In genomic region chr10:107686095-107686494, GRCh38 we compare ENCODE assay signal across 15 cellular contexts.
A peak's percentile ranks its signal among the peaks of the same experiment; 100 is the strongest.
DNase-seq lines count a peak whose midpoint lies in the region; ATAC-seq, FAIRE-seq and TF ChIP-seq lines count a peak whose summit lies in the region.
"Had no signal": no experiment of that assay in that cellular context is flagged by ENCODE, and none has a peak within 500 bp of the region (broad histone marks: within the 10 kb centered on the region; RNA-seq: fewer than 3 reads in every experiment).

No MANE protein-coding gene starts in this region.

- no peaks in the 10 kb centered on the region for H3K36me3 Mint-ChIP-seq in activated naive CD4-positive, alpha-beta T cell treated with anti-CD3 and anti-CD28 coated beads, Interleukin-2, amount 50 U/mL, for 72 hours
- H3K36me3 Mint-ChIP-seq: activated naive CD8-positive, alpha-beta T cell treated with anti-CD3 and anti-CD28 coated beads, Interleukin-2, amount 10 ng/mL, durations not matched to agents 7 days and 5 days had no signal

- in situ Hi-C loops in HepG2 (cut with HindIII; ENCODE audit: extremely low pct_ligation_motif_present, low pct_unique_long_range_greater_than_20kb): no loop called here

- H3K9me3 Mint-ChIP-seq in activated naive CD4-positive, alpha-beta T cell treated with anti-CD3 and anti-CD28 coated beads, Interleukin-2, amount 50 U/mL, for 72 hours: peaks cover 11 to 30% of the 10 kb centered on the region in 2 donors
- H3K9me3 Mint-ChIP-seq: nephron had no signal

- CTCF ChIA-PET in HepG2 (lab: Yijun Ruan, JAX; ENCODE audit: low intra/inter-chr PET ratio, low total read pairs): no interaction called here

- no peak overlapping the region for H3K27ac ChIP-seq in right lobe of liver
- H3K27ac ChIP-seq in HepG2 (ENCODE audit: extremely low read length, insufficient read depth, low read length): no peak overlapping the region
- H3K27ac ChIP-seq in upper lobe of right lung: no peak overlapping the region
- H3K27ac ChIP-seq: skin epidermis had no signal

- no TSS peak for BruUV-seq in HepG2 (replicated peaks; lab: Mats Ljungman, UMichigan)

- no peak overlapping the region for H3K4me2 ChIP-seq in HepG2 (ENCODE audit: low read depth, low read length)

- TF ChIP-seq POLR2A in right lobe of liver (IDR thresholded peaks at IDR 0.05) (no peak), HepG2 (IDR thresholded peaks at IDR 0.05; ENCODE audit: insufficient read depth in 1 of 2, low read depth in 2 of 2, low read length in 2 of 2) (no peak)

- H3K36me3 ChIP-seq in right lobe of liver (no peaks in the 10 kb centered on the region), HepG2 (replicated peaks in 1 of 2; ENCODE audit: control insufficient read depth in 1 of 2, insufficient read depth in 2 of 2, low read length in 2 of 2) (no peaks in the 10 kb centered on the region; a peak in 1 of 5 replicates), upper lobe of right lung (no peaks in the 10 kb centered on the region)
- H3K36me3 ChIP-seq: upper lobe of left lung had no signal

- H4K20me1 ChIP-seq in HepG2 (ENCODE audit: insufficient read depth, low read length): no peaks in the 10 kb centered on the region

- no peak for TF ChIP-seq RAD21 in HepG2 (CRISPR knock-in tag; IDR thresholded peaks at IDR 0.05)

- H3K4me3 ChIP-seq in right lobe of liver: no peak overlapping the region
- no peak overlapping the region for H3K4me3 ChIP-seq in HepG2 (replicated peaks in 1 of 3; ENCODE audit: insufficient read depth in 1 of 3, low read depth in 2 of 3, low read length in 3 of 3)
- H3K4me3 ChIP-seq in upper lobe of right lung: no peak overlapping the region
- H3K4me3 ChIP-seq: skin epidermis, upper lobe of left lung had no signal

- no peak for FAIRE-seq in HepG2 (lab: Jason Lieb, UNC)
- FAIRE-seq: A204.1 had no signal

- H3K27me3 ChIP-seq in right lobe of liver (no peaks in the 10 kb centered on the region), HepG2 (ENCODE audit: control insufficient read depth in 1 of 2, insufficient read depth in 2 of 2, low read length in 2 of 2) (no peaks in the 10 kb centered on the region), upper lobe of right lung (no peaks in the 10 kb centered on the region)
- H3K27me3 ChIP-seq: upper lobe of left lung had no signal

- H3K9me3 ChIP-seq in right lobe of liver (no peaks in the 10 kb centered on the region), HepG2 (ENCODE audit: low read length) (peaks cover 80% of the 10 kb centered on the region), upper lobe of right lung (no peaks in the 10 kb centered on the region)
- H3K9me3 ChIP-seq: upper lobe of left lung had no signal

- no peak overlapping the region for H2AFZ ChIP-seq in HepG2 (ENCODE audit: low read length)

- no peak overlapping the region for H3K9ac ChIP-seq in HepG2 (ENCODE audit: insufficient read depth, low read depth, low read length)

- no peak for TF ChIP-seq CTCF in right lobe of liver (IDR thresholded peaks at IDR 0.05)
- no peak for TF ChIP-seq CTCF in HepG2 (CRISPR knock-in tag; IDR thresholded peaks at IDR 0.05)
- no peak for TF ChIP-seq CTCF in upper lobe of right lung (IDR thresholded peaks at IDR 0.05)

- TF ChIP-seq EP300 in HepG2 (IDR thresholded peaks at IDR 0.05; ENCODE audit: low read depth in 2 of 2, low read length in 2 of 2) (no peak), HepG2 (CRISPR knock-in tag; IDR thresholded peaks at IDR 0.05; ENCODE audit: borderline replicate concordance) (no peak)

- 47% methylated on average over 3 of the region's 3 CpGs for WGBS in right lobe of liver (ENCODE audit: insufficient coverage, low coverage, low lambda C conversion rate, missing lambda C conversion rate)
- WGBS in HepG2 (ENCODE audit: low lambda C conversion rate): 2% methylated on average over 3 of the region's 3 CpGs

- intact Hi-C loops in right lobe of liver (cut with DNase I) (no loop called here), HepG2 (cut with micrococcal nuclease; ENCODE audit: unreplicated experiment) (no loop called here), upper lobe of right lung (cut with DNase I) (no loop called here)

- no peaks in the 10 kb centered on the region for H3K79me2 ChIP-seq in HepG2 (ENCODE audit: insufficient read depth, low read length)

- POLR2A ChIA-PET in HepG2 (lab: Yijun Ruan, JAX): no interaction called here

- peak; percentile 38 to 74 (median 51) for ATAC-seq in right lobe of liver
- no peak for ATAC-seq in HepG2
- ATAC-seq in upper lobe of right lung: peak; percentile 84
- no peak for ATAC-seq in HG02973 (IDR thresholded peaks at IDR 0.05; ENCODE audit: unreplicated experiment)
- no peak for ATAC-seq in activated naive CD4-positive, alpha-beta T cell treated with anti-CD3 and anti-CD28 coated beads, Interleukin-2, amount 50 U/mL, for 72 hours

- DNase-seq in right lobe of liver: peak in 2 of 3 donors; percentile 19 to 47
- DNase-seq in HepG2 (ENCODE audit: low spot score): no peak
- DNase-seq in NOMO-1 treated with DMSO at 0.1 percent for 48 hours (lab: John Stamatoyannopoulos, UW; ENCODE audit: unreplicated experiment): peak; percentile 91
- peak; percentile 34 for DNase-seq in globus pallidus (ENCODE audit: low spot score)
- no peak for DNase-seq in upper lobe of right lung
- DNase-seq in NK-92 treated with Interleukin-12 subunit alpha and Interleukin-12 subunit beta, amount 100 ng/mL, for 24 hours (lab: John Stamatoyannopoulos, UW): no peak
- DNase-seq in activated naive CD4-positive, alpha-beta T cell treated with anti-CD3 and anti-CD28 coated beads, Interleukin-2, amount 50 U/mL, for 72 hours (ENCODE audit: low spot score in 2 of 2): no peak
- DNase-seq: activated naive CD8-positive, alpha-beta T cell treated with anti-CD3 and anti-CD28 coated beads, Interleukin-2, amount 10 ng/mL, durations not matched to agents 7 days and 5 days; NCI-H1436; NCI-H774 had no signal

- H3K27ac Mint-ChIP-seq in activated naive CD4-positive, alpha-beta T cell treated with anti-CD3 and anti-CD28 coated beads, Interleukin-2, amount 50 U/mL, for 72 hours: peak overlapping the region in 1 of 2 donors; percentile 11
- H3K27ac Mint-ChIP-seq: activated naive CD8-positive, alpha-beta T cell treated with anti-CD3 and anti-CD28 coated beads, Interleukin-2, amount 10 ng/mL, durations not matched to agents 7 days and 5 days; nephron had no signal

- H3K4me1 ChIP-seq in right lobe of liver: no peaks in the 10 kb centered on the region
- no peaks in the 10 kb centered on the region for H3K4me1 ChIP-seq in HepG2 (ENCODE audit: insufficient read depth, low read length)
- H3K4me1 ChIP-seq in upper lobe of right lung: no peaks in the 10 kb centered on the region

TF ChIP-seq in HepG2, 621 proteins besides CTCF, POLR2A, EP300 and RAD21 (continues in another document):
- TF ChIP-seq POLR2G (IDR thresholded peaks at IDR 0.05; ENCODE audit: low read depth, low read length): no peak
- no peak for TF ChIP-seq TCF12 (IDR thresholded peaks at IDR 0.05)
- TF ChIP-seq TCF12 (CRISPR knock-in tag; IDR thresholded peaks at IDR 0.05): no peak
- no peak for TF ChIP-seq ERF (CRISPR knock-in tag; IDR thresholded peaks at IDR 0.05)
- TF ChIP-seq ZNF274 (CRISPR knock-in tag; IDR thresholded peaks at IDR 0.05): no peak
- TF ChIP-seq BRCA1 (CRISPR knock-in tag; IDR thresholded peaks at IDR 0.05): no peak
- TF ChIP-seq, protein P1, sequence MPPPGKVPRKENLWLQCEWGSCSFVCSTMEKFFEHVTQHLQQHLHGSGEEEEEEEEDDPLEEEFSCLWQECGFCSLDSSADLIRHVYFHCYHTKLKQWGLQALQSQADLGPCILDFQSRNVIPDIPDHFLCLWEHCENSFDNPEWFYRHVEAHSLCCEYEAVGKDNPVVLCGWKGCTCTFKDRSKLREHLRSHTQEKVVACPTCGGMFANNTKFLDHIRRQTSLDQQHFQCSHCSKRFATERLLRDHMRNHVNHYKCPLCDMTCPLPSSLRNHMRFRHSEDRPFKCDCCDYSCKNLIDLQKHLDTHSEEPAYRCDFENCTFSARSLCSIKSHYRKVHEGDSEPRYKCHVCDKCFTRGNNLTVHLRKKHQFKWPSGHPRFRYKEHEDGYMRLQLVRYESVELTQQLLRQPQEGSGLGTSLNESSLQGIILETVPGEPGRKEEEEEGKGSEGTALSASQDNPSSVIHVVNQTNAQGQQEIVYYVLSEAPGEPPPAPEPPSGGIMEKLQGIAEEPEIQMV (CRISPR knock-in tag; IDR thresholded peaks at IDR 0.05; ENCODE audit: low read depth): no peak
- TF ChIP-seq ARID2 (CRISPR knock-in tag; IDR thresholded peaks at IDR 0.05; ENCODE audit: borderline replicate concordance): no peak
- no peak for TF ChIP-seq POGK (CRISPR knock-in tag; conservative IDR thresholded peaks at IDR 0.05)
- no peak for TF ChIP-seq ZNF660 (CRISPR knock-in tag; IDR thresholded peaks at IDR 0.05; ENCODE audit: borderline replicate concordance, low read depth)

Comparison
In these comparisons a context has a peak if more than half of its experiments do, and no peak if none do; other contexts are left out.
1. ATAC-seq: peak in right lobe of liver (4 of 4) and upper lobe of right lung (single experiment); none in HepG2 (single experiment), HG02973 (single experiment) and activated naive CD4-positive, alpha-beta T cell treated with anti-CD3 and anti-CD28 coated beads, Interleukin-2, amount 50 U/mL, for 72 hours (0 of 2).
2. DNase-seq: peak in right lobe of liver (2 of 3), NOMO-1 treated with DMSO at 0.1 percent for 48 hours (single experiment) and globus pallidus (single experiment); none in HepG2 (single experiment), upper lobe of right lung (single experiment), NK-92 treated with Interleukin-12 subunit alpha and Interleukin-12 subunit beta, amount 100 ng/mL, for 24 hours (single experiment) and activated naive CD4-positive, alpha-beta T cell treated with anti-CD3 and anti-CD28 coated beads, Interleukin-2, amount 50 U/mL, for 72 hours (0 of 2).